8 cellular contexts compared by ENCODE assay signal in genomic region chr21:38712076-38712475, GRCh38.
DNase-seq lines count a peak whose midpoint lies in the region; ATAC-seq and TF ChIP-seq lines count a peak whose summit lies in the region.

No MANE protein-coding gene starts in this region.

- no peak overlapping the region for H3K27ac ChIP-seq in lower lobe of right lung

- no peak overlapping the region for H3K4me3 Mint-ChIP-seq in activated CD4-positive, alpha-beta T cell treated with anti-CD3 and anti-CD28 coated beads for 36 hours

- peak; percentile 64 for TF ChIP-seq CTCF in astrocyte of the spinal cord (IDR thresholded peaks at IDR 0.05; ENCODE audit: low read depth, low read length)
- peak; percentile 54 for TF ChIP-seq CTCF in lower lobe of right lung (IDR thresholded peaks at IDR 0.05)

- intact Hi-C loops in activated CD4-positive, alpha-beta T cell treated with anti-CD3 and anti-CD28 coated beads for 36 hours (cut with DNase I, micrococcal nuclease): loop anchor here (5.0 to 10.0 kb wide), 2 partner anchors 205 to 207 kb away; no protein-coding TSS in a partner anchor
- intact Hi-C loops in lower lobe of right lung (cut with DNase I): no loop called here

- no peak for ATAC-seq in activated CD4-positive, alpha-beta T cell treated with anti-CD3 and anti-CD28 coated beads for 36 hours
- ATAC-seq in lower lobe of right lung (peak in 1 of 2 donors; percentile 42), HG03045 (IDR thresholded peaks at IDR 0.05; ENCODE audit: unreplicated experiment) (no peak)

- no peaks in the 10 kb centered on the region for H3K36me3 ChIP-seq in lower lobe of right lung

- POLR2A ChIA-PET in activated CD4-positive, alpha-beta T cell treated with anti-CD3 and anti-CD28 coated beads for 36 hours (lab: Charles Lee): no interaction called here

- H3K4me3 ChIP-seq in astrocyte of the spinal cord (ENCODE audit: low read depth, low read length) (no peak overlapping the region), lower lobe of right lung (no peak overlapping the region)

- DNase-seq in activated CD4-positive, alpha-beta T cell treated with anti-CD3 and anti-CD28 coated beads for 36 hours: peak; percentile 32
- no peak for DNase-seq in activated CD4-positive, alpha-beta T cell treated with anti-CD3 and anti-CD28 coated beads, Interleukin-2, amount 50 U/mL, for 48 hours
- DNase-seq in NCI-H2029 treated with DMSO at 0.1 percent for 48 hours (lab: John Stamatoyannopoulos, UW): peak; percentile 16
- DNase-seq in astrocyte of the spinal cord (ENCODE audit: low read depth, low spot score): peak; percentile 41
- no peak for DNase-seq in lower lobe of right lung
- DNase-seq in activated T-cell treated with anti-CD3 and anti-CD28 coated beads, Interleukin-2, amount 50 U/mL, for 48 hours: no peak
- no peak for DNase-seq in NCI-H187 treated with DMSO at 0.1 percent for 48 hours (lab: John Stamatoyannopoulos, UW)

- no peaks in the 10 kb centered on the region for H3K27me3 ChIP-seq in lower lobe of right lung (ENCODE audit: low read depth)

- peaks cover 2% of the 10 kb centered on the region for H3K27me3 Mint-ChIP-seq in activated CD4-positive, alpha-beta T cell treated with anti-CD3 and anti-CD28 coated beads for 36 hours

- no peaks in the 10 kb centered on the region for H3K9me3 Mint-ChIP-seq in activated CD4-positive, alpha-beta T cell treated with anti-CD3 and anti-CD28 coated beads for 36 hours (ENCODE audit: low read depth)

- CTCF ChIA-PET in activated CD4-positive, alpha-beta T cell treated with anti-CD3 and anti-CD28 coated beads for 36 hours (lab: Charles Lee): interaction anchor here (0.9 to 1.0 kb wide), 2 partner anchors 13 to 57 kb away, joined by 3 read pairs; no protein-coding TSS in a partner anchor

- no peaks in the 10 kb centered on the region for H3K4me1 Mint-ChIP-seq in activated CD4-positive, alpha-beta T cell treated with anti-CD3 and anti-CD28 coated beads for 36 hours

- H3K27ac Mint-ChIP-seq in activated CD4-positive, alpha-beta T cell treated with anti-CD3 and anti-CD28 coated beads for 36 hours: no peak overlapping the region

- in situ Hi-C loops in astrocyte of the spinal cord (cut with HindIII; ENCODE audit: low sequenced_read_pairs): no loop called here

- H3K4me1 ChIP-seq in lower lobe of right lung: no peaks in the 10 kb centered on the region

- H3K9me3 ChIP-seq in lower lobe of right lung: no peaks in the 10 kb centered on the region

- H3K36me3 Mint-ChIP-seq in activated CD4-positive, alpha-beta T cell treated with anti-CD3 and anti-CD28 coated beads for 36 hours (ENCODE audit: low read depth): no peaks in the 10 kb centered on the region

Comparison
In these comparisons a context has a peak if more than half of its experiments do, and no peak if none do; other contexts are left out.
1. DNase-seq: peak in activated CD4-positive, alpha-beta T cell treated with anti-CD3 and anti-CD28 coated beads for 36 hours (single experiment), NCI-H2029 treated with DMSO at 0.1 percent for 48 hours (single experiment) and astrocyte of the spinal cord (single experiment); none in activated CD4-positive, alpha-beta T cell treated with anti-CD3 and anti-CD28 coated beads, Interleukin-2, amount 50 U/mL, for 48 hours (0 of 2), lower lobe of right lung (single experiment), activated T-cell treated with anti-CD3 and anti-CD28 coated beads, Interleukin-2, amount 50 U/mL, for 48 hours (0 of 2) and NCI-H187 treated with DMSO at 0.1 percent for 48 hours (single experiment).